29 cellular contexts compared by ENCODE assay signal in the genomic region with DNA sequence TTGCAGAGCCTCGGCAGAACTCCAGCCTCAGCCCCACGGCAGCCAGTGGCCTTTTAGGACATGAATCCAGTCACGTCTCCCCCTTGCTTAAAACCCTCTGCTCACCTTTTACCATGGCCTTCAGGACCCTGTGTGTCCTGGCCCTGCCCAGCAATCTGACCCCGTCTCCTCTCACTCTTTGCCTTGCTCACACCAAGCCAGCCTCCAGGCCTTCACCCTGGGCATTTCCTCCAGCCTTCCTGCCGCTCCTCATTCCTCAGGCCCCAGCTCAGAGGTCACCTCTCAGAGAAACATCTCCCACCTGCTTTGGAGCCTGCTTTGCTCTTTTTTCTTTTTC.
DNase-seq lines count a peak whose midpoint lies in the region; ATAC-seq, FAIRE-seq and TF ChIP-seq lines count a peak whose summit lies in the region.
"Had no signal": no experiment of that assay in that cellular context is flagged by ENCODE, and none has a peak within 500 bp of the region (broad histone marks: within the 10 kb centered on the region; RNA-seq: fewer than 3 reads in every experiment).

No MANE protein-coding gene starts in this region.

- CTCF ChIA-PET in HepG2 (lab: Yijun Ruan, JAX; ENCODE audit: low intra/inter-chr PET ratio, low total read pairs) = no interaction called here

- H3K4me3 Mint-ChIP-seq in endodermal cell = no peak overlapping the region
- no peak overlapping the region for H3K4me3 Mint-ChIP-seq in neural progenitor cell
- no peak overlapping the region for H3K4me3 Mint-ChIP-seq in naive thymus-derived CD8-positive, alpha-beta T cell
- H3K4me3 Mint-ChIP-seq: activated CD4-positive, alpha-beta T cell treated with anti-CD3 and anti-CD28 coated beads, Interleukin-2, amount 10 ng/mL, durations not matched to agents 7 days and 5 days; activated CD8-positive, alpha-beta memory T cell treated with anti-CD3 and anti-CD28 coated beads, Interleukin-2, amount 10 ng/mL, durations not matched to agents 7 days and 5 days; activated T-cell treated with anti-CD3 and anti-CD28 coated beads, Interleukin-2, amount 50 U/mL, for 72 hours; IgD-negative memory B cell; stimulated activated naive B cell treated with anti-CD40 and anti-IgM and Interleukin-4, amounts not matched to agents 10 μg/mL and 1 μg/mL and 100 μg/mL, for 72 hours; T-helper 2 cell treated with Interferon-gamma antibody and Interleukin-4, amounts not matched to agents 5 μg/mL and 100 μg/mL, for 36 hours had no signal

- no peaks in the 10 kb centered on the region for H3K36me3 ChIP-seq in HepG2 (replicated peaks in 1 of 2; ENCODE audit: control insufficient read depth in 1 of 2, insufficient read depth in 2 of 2, low read length in 2 of 2)
- no peaks in the 10 kb centered on the region for H3K36me3 ChIP-seq in right lobe of liver
- no peaks in the 10 kb centered on the region for H3K36me3 ChIP-seq in endodermal cell (ENCODE audit: control insufficient read depth, insufficient read depth, low read length)
- H3K36me3 ChIP-seq in neural progenitor cell = no peaks in the 10 kb centered on the region
- H3K36me3 ChIP-seq: spleen, vagina had no signal

- H4K20me1 ChIP-seq in HepG2 (ENCODE audit: insufficient read depth, low read length) (no peaks in the 10 kb centered on the region), neural progenitor cell (ENCODE audit: low read depth) (no peaks in the 10 kb centered on the region)

- no TSS peak for BruUV-seq in HepG2 (replicated peaks; lab: Mats Ljungman, UMichigan)

- H3K27ac ChIP-seq in HepG2 (ENCODE audit: extremely low read length, insufficient read depth, low read length) (peak overlapping the region; percentile 33), right lobe of liver (no peak overlapping the region), endodermal cell (ENCODE audit: low read depth, low read length) (no peak overlapping the region), neural progenitor cell (no peak overlapping the region)
- H3K27ac ChIP-seq: C4-2B, epithelial cell of prostate, SK-N-MC, vagina, VCaP had no signal

- H3K4me3 ChIP-seq in HepG2 (replicated peaks in 1 of 3; ENCODE audit: insufficient read depth in 1 of 3, low read depth in 2 of 3, low read length in 3 of 3) (peak overlapping the region in 2 of 3 experiments; percentile 21 to 56; a peak in 3 of 6 replicates), right lobe of liver (no peak overlapping the region), endodermal cell (ENCODE audit: low read length) (no peak overlapping the region), neural progenitor cell (no peak overlapping the region)
- H3K4me3 ChIP-seq: SK-N-MC, spleen, vagina had no signal

- H3K9me3 Mint-ChIP-seq in endodermal cell (peaks cover 11% of the 10 kb centered on the region), neural progenitor cell (peaks cover 6% of the 10 kb centered on the region)
- H3K9me3 Mint-ChIP-seq in naive thymus-derived CD8-positive, alpha-beta T cell = peaks cover 0 to 17% (median 5%) of the 10 kb centered on the region in 9 donors

- no peaks in the 10 kb centered on the region; a peak in 1 of 5 replicates for H3K27me3 ChIP-seq in HepG2 (ENCODE audit: control insufficient read depth in 1 of 2, insufficient read depth in 2 of 2, low read length in 2 of 2)
- H3K27me3 ChIP-seq in right lobe of liver = no peaks in the 10 kb centered on the region
- no peaks in the 10 kb centered on the region for H3K27me3 ChIP-seq in endodermal cell (ENCODE audit: control insufficient read depth, insufficient read depth, low read length, poor library complexity, severe bottlenecking)
- no peaks in the 10 kb centered on the region for H3K27me3 ChIP-seq in neural progenitor cell
- H3K27me3 ChIP-seq: spleen, vagina had no signal

- WGBS in HepG2 (ENCODE audit: low lambda C conversion rate) = 0% methylated on average over 5 of the region's 5 CpGs
- 43% methylated on average over 2 of the region's 5 CpGs for WGBS in right lobe of liver (ENCODE audit: insufficient coverage, low coverage, low lambda C conversion rate, missing lambda C conversion rate)
- 89% methylated on average over 5 of the region's 5 CpGs for WGBS in endodermal cell (ENCODE audit: insufficient coverage in 1 of 2, insufficient read length in 1 of 2), 2 experiments

- TF ChIP-seq POLR2A in HepG2 (IDR thresholded peaks at IDR 0.05; ENCODE audit: insufficient read depth in 1 of 2, low read depth in 2 of 2, low read length in 2 of 2) (no peak), right lobe of liver (IDR thresholded peaks at IDR 0.05) (no peak)

- peaks cover 2% of the 10 kb centered on the region for H3K36me3 Mint-ChIP-seq in endodermal cell (ENCODE audit: low read depth)
- peaks cover 2% of the 10 kb centered on the region for H3K36me3 Mint-ChIP-seq in neural progenitor cell
- peaks cover 0 to 4% (median 0%) of the 10 kb centered on the region in 3 donors for H3K36me3 Mint-ChIP-seq in naive thymus-derived CD8-positive, alpha-beta T cell
- H3K36me3 Mint-ChIP-seq: IgD-negative memory B cell had no signal

- H3K9ac ChIP-seq in HepG2 (ENCODE audit: insufficient read depth, low read depth, low read length) = peak overlapping the region; percentile 42
- H3K9ac ChIP-seq in endodermal cell (ENCODE audit: extremely low read depth, low read length, poor library complexity, severe bottlenecking) = no peak overlapping the region
- H3K9ac ChIP-seq in neural progenitor cell = no peak overlapping the region

- H3K4me2 ChIP-seq in HepG2 (ENCODE audit: low read depth, low read length) = peak overlapping the region; percentile 62
- H3K4me2 ChIP-seq in neural progenitor cell = no peak overlapping the region

- H2AFZ ChIP-seq in HepG2 (ENCODE audit: low read length) (peak overlapping the region; percentile 28), neural progenitor cell (replicated peaks) (no peak overlapping the region)

- no peak for TF ChIP-seq RAD21 in HepG2 (CRISPR knock-in tag; IDR thresholded peaks at IDR 0.05)

- H3K79me2 ChIP-seq in HepG2 (ENCODE audit: insufficient read depth, low read length) (no peaks in the 10 kb centered on the region), neural progenitor cell (ENCODE audit: low read depth) (no peaks in the 10 kb centered on the region)

- FAIRE-seq in HepG2 (lab: Jason Lieb, UNC) = no peak
- FAIRE-seq: D721Med, GM12891 had no signal

- H3K4me1 Mint-ChIP-seq in endodermal cell (peaks cover 2% of the 10 kb centered on the region), neural progenitor cell (peaks cover 32% of the 10 kb centered on the region)
- H3K4me1 Mint-ChIP-seq in naive thymus-derived CD8-positive, alpha-beta T cell = peaks cover 0 to 1% (median 0%) of the 10 kb centered on the region in 4 donors
- H3K4me1 Mint-ChIP-seq: activated CD4-positive, alpha-beta T cell treated with anti-CD3 and anti-CD28 coated beads, Interleukin-2, amount 10 ng/mL, durations not matched to agents 7 days and 5 days; activated CD8-positive, alpha-beta memory T cell treated with anti-CD3 and anti-CD28 coated beads, Interleukin-2, amount 10 ng/mL, durations not matched to agents 7 days and 5 days; IgD-negative memory B cell; stimulated activated naive B cell treated with anti-CD40 and anti-IgM and Interleukin-4, amounts not matched to agents 10 μg/mL and 1 μg/mL and 100 μg/mL, for 72 hours had no signal

- DNase-seq in HepG2 (ENCODE audit: low spot score) (no peak), right lobe of liver (no peak), endodermal cell (no peak), neural progenitor cell (ENCODE audit: low spot score) (no peak), DMS114 treated with DMSO at 0.1 percent for 48 hours (lab: John Stamatoyannopoulos, UW; ENCODE audit: unreplicated experiment) (no peak), SW480 (ENCODE audit: low spot score) (no peak)
- DNase-seq in naive thymus-derived CD8-positive, alpha-beta T cell = no peak
- DNase-seq: activated CD4-positive, alpha-beta T cell treated with anti-CD3 and anti-CD28 coated beads, Interleukin-2, amount 10 ng/mL, durations not matched to agents 7 days and 5 days; activated CD8-positive, alpha-beta memory T cell treated with anti-CD3 and anti-CD28 coated beads, Interleukin-2, amount 10 ng/mL, durations not matched to agents 7 days and 5 days; activated naive CD4-positive, alpha-beta T cell treated with anti-CD3 and anti-CD28 coated beads, Interleukin-2, amount 50 U/mL, for 16 hours; activated T-cell treated with anti-CD3 and anti-CD28 coated beads, Interleukin-2, amount 50 U/mL, for 72 hours; central memory CD4-positive, alpha-beta T cell; NCI-H1092 treated with DMSO at 0.1 percent for 48 hours; NCI-H187 treated with DMSO at 0.1 percent for 48 hours; NCI-H69; spleen; stimulated activated CD4-positive, alpha-beta T cell treated with anti-CD3 and anti-CD28 coated beads, Interleukin-4, amount 100 ng/mL, for 24 hours; stimulated activated naive B cell treated with anti-CD40 and anti-IgM and Interleukin-4, amounts not matched to agents 10 μg/mL and 1 μg/mL and 100 μg/mL, for 72 hours had no signal

- intact Hi-C loops in HepG2 (cut with micrococcal nuclease; ENCODE audit: unreplicated experiment) (no loop called here), right lobe of liver (cut with DNase I) (no loop called here)

- ATAC-seq in HepG2 (peak; percentile 79), right lobe of liver (no peak), HG02852 (IDR thresholded peaks at IDR 0.05; ENCODE audit: unreplicated experiment) (no peak)
- ATAC-seq in naive thymus-derived CD8-positive, alpha-beta T cell = no peak
- ATAC-seq: activated CD8-positive, alpha-beta memory T cell treated with anti-CD3 and anti-CD28 coated beads, Interleukin-2, amount 10 ng/mL, durations not matched to agents 7 days and 5 days; activated T-cell treated with anti-CD3 and anti-CD28 coated beads, Interleukin-2, amount 50 U/mL, for 72 hours; HCT116; stimulated activated naive B cell treated with anti-CD40 and anti-IgM and Interleukin-4, amounts not matched to agents 10 μg/mL and 1 μg/mL and 100 μg/mL, for 72 hours had no signal

- peaks cover 32% of the 10 kb centered on the region for H3K4me1 ChIP-seq in HepG2 (ENCODE audit: insufficient read depth, low read length)
- no peaks in the 10 kb centered on the region for H3K4me1 ChIP-seq in right lobe of liver
- H3K4me1 ChIP-seq in endodermal cell (ENCODE audit: control insufficient read depth, insufficient read depth, low read length) = no peaks in the 10 kb centered on the region
- H3K4me1 ChIP-seq in neural progenitor cell = peaks cover 4% of the 10 kb centered on the region

- TF ChIP-seq EP300 in HepG2 (IDR thresholded peaks at IDR 0.05; ENCODE audit: low read depth in 2 of 2, low read length in 2 of 2) (no peak), HepG2 (CRISPR knock-in tag; IDR thresholded peaks at IDR 0.05; ENCODE audit: borderline replicate concordance) (no peak)

- H3K9me3 ChIP-seq in HepG2 (ENCODE audit: low read length) = peaks cover 4% of the 10 kb centered on the region; the same call in 1 of the 2 replicates
- H3K9me3 ChIP-seq in right lobe of liver = no peaks in the 10 kb centered on the region
- H3K9me3 ChIP-seq in endodermal cell (ENCODE audit: control insufficient read depth, low read length) = peaks cover 5% of the 10 kb centered on the region
- H3K9me3 ChIP-seq in neural progenitor cell (ENCODE audit: low read depth) = no peaks in the 10 kb centered on the region
- H3K9me3 ChIP-seq: vagina had no signal

- in situ Hi-C loops in HepG2 (cut with HindIII; ENCODE audit: extremely low pct_ligation_motif_present, low pct_unique_long_range_greater_than_20kb) = no loop called here

- H3K27me3 Mint-ChIP-seq in endodermal cell (ENCODE audit: insufficient read depth) (no peaks in the 10 kb centered on the region), neural progenitor cell (ENCODE audit: insufficient read depth, low read depth) (peaks cover 12% of the 10 kb centered on the region)
- peaks cover 4 to 49% (median 10%) of the 10 kb centered on the region in 5 donors for H3K27me3 Mint-ChIP-seq in naive thymus-derived CD8-positive, alpha-beta T cell
- H3K27me3 Mint-ChIP-seq: activated CD4-positive, alpha-beta T cell treated with anti-CD3 and anti-CD28 coated beads, Interleukin-2, amount 10 ng/mL, durations not matched to agents 7 days and 5 days; activated CD8-positive, alpha-beta memory T cell treated with anti-CD3 and anti-CD28 coated beads, Interleukin-2, amount 10 ng/mL, durations not matched to agents 7 days and 5 days; IgD-negative memory B cell had no signal

- POLR2A ChIA-PET in HepG2 (lab: Yijun Ruan, JAX) = no interaction called here
- POLR2A ChIA-PET in naive thymus-derived CD8-positive, alpha-beta T cell (lab: Charles Lee) = no interaction called here

- no peaks in the 10 kb centered on the region for H3F3A ChIP-seq in neural progenitor cell (ENCODE audit: low read depth)

- TF ChIP-seq CTCF in HepG2 (CRISPR knock-in tag; IDR thresholded peaks at IDR 0.05) (no peak), right lobe of liver (IDR thresholded peaks at IDR 0.05) (no peak), endodermal cell (conservative IDR thresholded peaks at IDR 0.05) (no peak), neural progenitor cell (IDR thresholded peaks at IDR 0.05) (no peak)

- H3K27ac Mint-ChIP-seq in endodermal cell = peak overlapping the region; percentile 27
- H3K27ac Mint-ChIP-seq in neural progenitor cell = peak overlapping the region; percentile 70
- no peak overlapping the region for H3K27ac Mint-ChIP-seq in naive thymus-derived CD8-positive, alpha-beta T cell
- H3K27ac Mint-ChIP-seq: activated CD4-positive, alpha-beta T cell treated with anti-CD3 and anti-CD28 coated beads, Interleukin-2, amount 10 ng/mL, durations not matched to agents 7 days and 5 days; activated CD8-positive, alpha-beta memory T cell treated with anti-CD3 and anti-CD28 coated beads, Interleukin-2, amount 10 ng/mL, durations not matched to agents 7 days and 5 days; activated T-cell treated with anti-CD3 and anti-CD28 coated beads, Interleukin-2, amount 50 U/mL, for 72 hours; IgD-negative memory B cell; stimulated activated naive B cell treated with anti-CD40 and anti-IgM and Interleukin-4, amounts not matched to agents 10 μg/mL and 1 μg/mL and 100 μg/mL, for 72 hours; T-helper 2 cell treated with Interferon-gamma antibody and Interleukin-4, amounts not matched to agents 5 μg/mL and 100 μg/mL, for 36 hours had no signal

Comparison
In these comparisons a context has a peak if more than half of its experiments do, and no peak if none do; other contexts are left out.
1. H3K4me3 ChIP-seq: peak in HepG2 (2 of 3); none in right lobe of liver (0 of 3), endodermal cell (single experiment) and neural progenitor cell (single experiment).
2. H3K27ac Mint-ChIP-seq: peak in endodermal cell (single experiment) and neural progenitor cell (single experiment); none in naive thymus-derived CD8-positive, alpha-beta T cell (0 of 10).